Comparison of ENCODE assay signal across 1 cellular context in the genomic region with DNA sequence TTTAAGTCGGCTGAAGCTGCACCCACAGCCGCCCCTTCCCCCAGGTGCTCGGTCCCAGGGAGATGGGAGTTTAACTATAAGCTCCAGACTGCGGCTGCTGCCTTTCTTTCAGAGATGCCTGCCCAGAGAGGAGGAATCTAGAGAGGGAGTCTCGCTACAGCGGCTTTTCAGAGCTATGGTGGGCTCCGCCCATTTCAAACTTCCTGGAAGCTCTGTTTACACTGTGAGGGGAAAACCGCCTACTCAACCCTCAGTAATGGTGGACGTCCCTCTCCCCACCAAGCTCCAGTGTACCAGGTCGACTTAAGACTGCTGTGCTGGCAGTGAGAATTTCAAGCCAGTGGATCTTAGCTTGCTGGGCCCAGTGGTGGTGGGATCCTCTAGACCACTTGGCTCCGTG.
TF ChIP-seq lines count a peak whose summit lies in the region.

No MANE protein-coding gene starts in this region.

TF ChIP-seq in H1, 55 proteins besides CTCF, POLR2A, EP300 and RAD21 (continued from another document):
- TF ChIP-seq, protein P1, sequence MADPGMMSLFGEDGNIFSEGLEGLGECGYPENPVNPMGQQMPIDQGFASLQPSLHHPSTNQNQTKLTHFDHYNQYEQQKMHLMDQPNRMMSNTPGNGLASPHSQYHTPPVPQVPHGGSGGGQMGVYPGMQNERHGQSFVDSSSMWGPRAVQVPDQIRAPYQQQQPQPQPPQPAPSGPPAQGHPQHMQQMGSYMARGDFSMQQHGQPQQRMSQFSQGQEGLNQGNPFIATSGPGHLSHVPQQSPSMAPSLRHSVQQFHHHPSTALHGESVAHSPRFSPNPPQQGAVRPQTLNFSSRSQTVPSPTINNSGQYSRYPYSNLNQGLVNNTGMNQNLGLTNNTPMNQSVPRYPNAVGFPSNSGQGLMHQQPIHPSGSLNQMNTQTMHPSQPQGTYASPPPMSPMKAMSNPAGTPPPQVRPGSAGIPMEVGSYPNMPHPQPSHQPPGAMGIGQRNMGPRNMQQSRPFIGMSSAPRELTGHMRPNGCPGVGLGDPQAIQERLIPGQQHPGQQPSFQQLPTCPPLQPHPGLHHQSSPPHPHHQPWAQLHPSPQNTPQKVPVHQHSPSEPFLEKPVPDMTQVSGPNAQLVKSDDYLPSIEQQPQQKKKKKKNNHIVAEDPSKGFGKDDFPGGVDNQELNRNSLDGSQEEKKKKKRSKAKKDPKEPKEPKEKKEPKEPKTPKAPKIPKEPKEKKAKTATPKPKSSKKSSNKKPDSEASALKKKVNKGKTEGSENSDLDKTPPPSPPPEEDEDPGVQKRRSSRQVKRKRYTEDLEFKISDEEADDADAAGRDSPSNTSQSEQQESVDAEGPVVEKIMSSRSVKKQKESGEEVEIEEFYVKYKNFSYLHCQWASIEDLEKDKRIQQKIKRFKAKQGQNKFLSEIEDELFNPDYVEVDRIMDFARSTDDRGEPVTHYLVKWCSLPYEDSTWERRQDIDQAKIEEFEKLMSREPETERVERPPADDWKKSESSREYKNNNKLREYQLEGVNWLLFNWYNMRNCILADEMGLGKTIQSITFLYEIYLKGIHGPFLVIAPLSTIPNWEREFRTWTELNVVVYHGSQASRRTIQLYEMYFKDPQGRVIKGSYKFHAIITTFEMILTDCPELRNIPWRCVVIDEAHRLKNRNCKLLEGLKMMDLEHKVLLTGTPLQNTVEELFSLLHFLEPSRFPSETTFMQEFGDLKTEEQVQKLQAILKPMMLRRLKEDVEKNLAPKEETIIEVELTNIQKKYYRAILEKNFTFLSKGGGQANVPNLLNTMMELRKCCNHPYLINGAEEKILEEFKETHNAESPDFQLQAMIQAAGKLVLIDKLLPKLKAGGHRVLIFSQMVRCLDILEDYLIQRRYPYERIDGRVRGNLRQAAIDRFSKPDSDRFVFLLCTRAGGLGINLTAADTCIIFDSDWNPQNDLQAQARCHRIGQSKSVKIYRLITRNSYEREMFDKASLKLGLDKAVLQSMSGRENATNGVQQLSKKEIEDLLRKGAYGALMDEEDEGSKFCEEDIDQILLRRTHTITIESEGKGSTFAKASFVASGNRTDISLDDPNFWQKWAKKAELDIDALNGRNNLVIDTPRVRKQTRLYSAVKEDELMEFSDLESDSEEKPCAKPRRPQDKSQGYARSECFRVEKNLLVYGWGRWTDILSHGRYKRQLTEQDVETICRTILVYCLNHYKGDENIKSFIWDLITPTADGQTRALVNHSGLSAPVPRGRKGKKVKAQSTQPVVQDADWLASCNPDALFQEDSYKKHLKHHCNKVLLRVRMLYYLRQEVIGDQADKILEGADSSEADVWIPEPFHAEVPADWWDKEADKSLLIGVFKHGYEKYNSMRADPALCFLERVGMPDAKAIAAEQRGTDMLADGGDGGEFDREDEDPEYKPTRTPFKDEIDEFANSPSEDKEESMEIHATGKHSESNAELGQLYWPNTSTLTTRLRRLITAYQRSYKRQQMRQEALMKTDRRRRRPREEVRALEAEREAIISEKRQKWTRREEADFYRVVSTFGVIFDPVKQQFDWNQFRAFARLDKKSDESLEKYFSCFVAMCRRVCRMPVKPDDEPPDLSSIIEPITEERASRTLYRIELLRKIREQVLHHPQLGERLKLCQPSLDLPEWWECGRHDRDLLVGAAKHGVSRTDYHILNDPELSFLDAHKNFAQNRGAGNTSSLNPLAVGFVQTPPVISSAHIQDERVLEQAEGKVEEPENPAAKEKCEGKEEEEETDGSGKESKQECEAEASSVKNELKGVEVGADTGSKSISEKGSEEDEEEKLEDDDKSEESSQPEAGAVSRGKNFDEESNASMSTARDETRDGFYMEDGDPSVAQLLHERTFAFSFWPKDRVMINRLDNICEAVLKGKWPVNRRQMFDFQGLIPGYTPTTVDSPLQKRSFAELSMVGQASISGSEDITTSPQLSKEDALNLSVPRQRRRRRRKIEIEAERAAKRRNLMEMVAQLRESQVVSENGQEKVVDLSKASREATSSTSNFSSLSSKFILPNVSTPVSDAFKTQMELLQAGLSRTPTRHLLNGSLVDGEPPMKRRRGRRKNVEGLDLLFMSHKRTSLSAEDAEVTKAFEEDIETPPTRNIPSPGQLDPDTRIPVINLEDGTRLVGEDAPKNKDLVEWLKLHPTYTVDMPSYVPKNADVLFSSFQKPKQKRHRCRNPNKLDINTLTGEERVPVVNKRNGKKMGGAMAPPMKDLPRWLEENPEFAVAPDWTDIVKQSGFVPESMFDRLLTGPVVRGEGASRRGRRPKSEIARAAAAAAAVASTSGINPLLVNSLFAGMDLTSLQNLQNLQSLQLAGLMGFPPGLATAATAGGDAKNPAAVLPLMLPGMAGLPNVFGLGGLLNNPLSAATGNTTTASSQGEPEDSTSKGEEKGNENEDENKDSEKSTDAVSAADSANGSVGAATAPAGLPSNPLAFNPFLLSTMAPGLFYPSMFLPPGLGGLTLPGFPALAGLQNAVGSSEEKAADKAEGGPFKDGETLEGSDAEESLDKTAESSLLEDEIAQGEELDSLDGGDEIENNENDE (IDR thresholded peaks at IDR 0.05; ENCODE audit: insufficient replicate concordance, low read length) = no peak
- TF ChIP-seq KDM1A (IDR thresholded peaks at IDR 0.05; ENCODE audit: borderline replicate concordance, low read length) (no peak), CBX8 (IDR thresholded peaks at IDR 0.05; ENCODE audit: borderline replicate concordance, low read depth, low read length) (no peak), CTBP2 (IDR thresholded peaks at IDR 0.05; ENCODE audit: borderline replicate concordance, insufficient read depth, insufficient read length, low read length) (no peak), RNF2 (IDR thresholded peaks at IDR 0.05; ENCODE audit: borderline replicate concordance, low read depth, low read length, missing control alignments, poor library complexity, severe bottlenecking) (no peak), TCF12 (IDR thresholded peaks at IDR 0.05; ENCODE audit: low read depth, low read length) (no peak)
